In the genomic region with DNA sequence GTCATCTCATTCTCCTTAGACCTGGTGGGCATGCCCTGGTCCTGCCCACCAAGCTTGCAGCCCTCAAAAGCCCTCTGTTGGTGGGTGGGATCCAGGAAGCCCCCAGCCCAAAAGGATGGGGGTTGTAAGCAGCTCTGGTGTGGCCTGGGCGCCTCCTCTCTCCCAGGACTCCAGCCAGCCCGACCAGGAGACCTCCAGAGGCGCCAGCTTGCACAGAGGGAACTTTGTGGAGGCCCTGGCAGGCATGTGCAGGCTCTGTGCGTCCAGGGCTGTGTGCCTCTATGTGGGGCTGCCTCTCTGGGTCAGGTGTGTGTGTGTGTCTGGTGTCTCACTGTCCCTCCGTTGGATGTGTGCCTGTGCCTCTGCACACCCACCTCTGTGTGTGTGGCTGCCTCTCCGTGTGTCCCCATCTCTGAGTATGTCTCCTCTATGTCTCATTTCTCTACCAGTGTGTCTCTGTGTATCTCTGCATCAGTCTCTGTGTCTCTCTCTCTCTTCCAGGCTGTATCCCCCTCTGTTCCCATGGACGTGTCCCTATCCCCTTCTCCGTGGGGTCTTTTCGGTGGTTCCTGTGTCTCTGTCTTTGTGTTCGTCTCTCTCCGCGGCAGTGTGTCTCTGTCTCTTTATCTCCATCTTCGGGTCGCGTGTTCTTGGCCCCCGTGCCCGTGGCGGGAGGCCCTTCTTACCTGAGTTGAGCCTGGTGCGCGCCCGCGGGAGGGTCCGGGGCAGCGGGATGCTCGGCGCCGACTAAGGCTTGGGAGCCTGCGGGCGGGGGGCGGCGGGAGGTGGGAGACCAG, we compare ENCODE assay signal across 8 cellular contexts. TPM values are rescaled to one million over a fixed set of nuclear protein-coding genes. Genes with fewer than 3 reads are reported as not detected.
A peak's percentile ranks its signal among the peaks of the same experiment; 100 is the strongest.
DNase-seq lines count a peak whose midpoint lies in the region; ATAC-seq and TF ChIP-seq lines count a peak whose summit lies in the region.

No MANE protein-coding gene starts in this region.

- H3K27me3 Mint-ChIP-seq in activated CD4-positive, alpha-beta T cell treated with anti-CD3 and anti-CD28 coated beads for 36 hours: peaks cover 10% of the 10 kb centered on the region
- H3K27me3 Mint-ChIP-seq in activated CD4-positive, alpha-beta memory T cell treated with anti-CD3 and anti-CD28 coated beads, Interleukin-2, amount 10 ng/mL, durations not matched to agents 7 days and 5 days: peaks cover 32% of the 10 kb centered on the region

- no peaks in the 10 kb centered on the region for H3K36me3 ChIP-seq in smooth muscle cell (ENCODE audit: low read depth)

- H2AFZ ChIP-seq in smooth muscle cell (ENCODE audit: low read depth): peak overlapping the region; percentile 79

- H3K27ac ChIP-seq in smooth muscle cell (ENCODE audit: low read depth): no peak overlapping the region

- H3K4me2 ChIP-seq in smooth muscle cell: peak overlapping the region; percentile 89

- H3K4me1 Mint-ChIP-seq in activated CD4-positive, alpha-beta T cell treated with anti-CD3 and anti-CD28 coated beads for 36 hours: peaks cover 24% of the 10 kb centered on the region
- peaks cover 18% of the 10 kb centered on the region for H3K4me1 Mint-ChIP-seq in activated CD4-positive, alpha-beta memory T cell treated with anti-CD3 and anti-CD28 coated beads, Interleukin-2, amount 10 ng/mL, durations not matched to agents 7 days and 5 days

- H3K9me3 Mint-ChIP-seq in activated CD4-positive, alpha-beta T cell treated with anti-CD3 and anti-CD28 coated beads for 36 hours (ENCODE audit: low read depth): no peaks in the 10 kb centered on the region
- no peaks in the 10 kb centered on the region for H3K9me3 Mint-ChIP-seq in activated CD4-positive, alpha-beta memory T cell treated with anti-CD3 and anti-CD28 coated beads, Interleukin-2, amount 10 ng/mL, durations not matched to agents 7 days and 5 days

- no peak for TF ChIP-seq CTCF in smooth muscle cell (IDR thresholded peaks at IDR 0.05; ENCODE audit: borderline replicate concordance, insufficient read depth, poor library complexity, severe bottlenecking)

- no peak for ATAC-seq in activated CD4-positive, alpha-beta T cell treated with anti-CD3 and anti-CD28 coated beads for 36 hours
- no peak for ATAC-seq in HG02852 (IDR thresholded peaks at IDR 0.05; ENCODE audit: unreplicated experiment)

- no peaks in the 10 kb centered on the region for H3K36me3 Mint-ChIP-seq in activated CD4-positive, alpha-beta T cell treated with anti-CD3 and anti-CD28 coated beads for 36 hours (ENCODE audit: low read depth)
- H3K36me3 Mint-ChIP-seq in activated CD4-positive, alpha-beta memory T cell treated with anti-CD3 and anti-CD28 coated beads, Interleukin-2, amount 10 ng/mL, durations not matched to agents 7 days and 5 days (ENCODE audit: low read depth): no peaks in the 10 kb centered on the region

- DNase-seq in activated CD4-positive, alpha-beta T cell treated with anti-CD3 and anti-CD28 coated beads for 36 hours: no peak
- no peak for DNase-seq in activated CD4-positive, alpha-beta T cell treated with anti-CD3 and anti-CD28 coated beads, Interleukin-2, amount 50 U/mL, for 4 hours
- DNase-seq in activated CD4-positive, alpha-beta memory T cell treated with anti-CD3 and anti-CD28 coated beads, Interleukin-2, amount 10 ng/mL, durations not matched to agents 7 days and 5 days: no peak
- DNase-seq in smooth muscle cell (lab: John Stamatoyannopoulos, UW; ENCODE audit: unreplicated experiment) (no peak), inferior parietal cortex (ENCODE audit: extremely low spot score) (no peak), NCI-H524 (lab: John Stamatoyannopoulos, UW) (no peak)

- no peaks in the 10 kb centered on the region for H3K4me1 ChIP-seq in smooth muscle cell (ENCODE audit: low read depth)

- H3K27me3 ChIP-seq in smooth muscle cell (ENCODE audit: low read depth): peaks cover 13% of the 10 kb centered on the region

- H3F3A ChIP-seq in smooth muscle cell (ENCODE audit: low read depth): no peaks in the 10 kb centered on the region

- H3K4me3 Mint-ChIP-seq in activated CD4-positive, alpha-beta T cell treated with anti-CD3 and anti-CD28 coated beads for 36 hours: peak overlapping the region; percentile 54
- H3K4me3 Mint-ChIP-seq in activated CD4-positive, alpha-beta memory T cell treated with anti-CD3 and anti-CD28 coated beads, Interleukin-2, amount 10 ng/mL, durations not matched to agents 7 days and 5 days: peak overlapping the region; percentile 65

- CTCF ChIA-PET in activated CD4-positive, alpha-beta T cell treated with anti-CD3 and anti-CD28 coated beads for 36 hours (lab: Charles Lee): interaction anchor here (0.6 to 1.3 kb wide), 4 partner anchors 96 to 180 kb away, joined by 3 to 4 read pairs (median 3); no protein-coding TSS in a partner anchor
- CTCF ChIA-PET in activated CD4-positive, alpha-beta memory T cell treated with anti-CD3 and anti-CD28 coated beads, Interleukin-2, amount 10 ng/mL, durations not matched to agents 7 days and 5 days (lab: Charles Lee): interaction anchor here (1.0 to 1.2 kb wide), 2 partner anchors 21 to 69 kb away, joined by 3 to 4 read pairs; no protein-coding TSS in a partner anchor

- no peaks in the 10 kb centered on the region for H3K79me2 ChIP-seq in smooth muscle cell (ENCODE audit: low read depth)

- no peaks in the 10 kb centered on the region for H4K20me1 ChIP-seq in smooth muscle cell (ENCODE audit: low read depth)

- WGBS in smooth muscle cell (ENCODE audit: low lambda C conversion rate): 25% methylated on average over 24 of the region's 31 CpGs

- H3K9me3 ChIP-seq in smooth muscle cell (replicated peaks; ENCODE audit: low read depth): no peaks in the 10 kb centered on the region

- H3K9ac ChIP-seq in smooth muscle cell (ENCODE audit: low read depth): no peak overlapping the region

- intact Hi-C loops in activated CD4-positive, alpha-beta T cell treated with anti-CD3 and anti-CD28 coated beads for 36 hours (cut with DNase I, micrococcal nuclease): loop anchor here (2.0 to 5.0 kb wide), 3 partner anchors 63 to 1965 kb away; partner anchors contain the start of genes DNAI1 (in 1 of the 2) and FAM219A (in 1 of the 2)

- peak overlapping the region; percentile 53 for H3K4me3 ChIP-seq in iPS-11a (ENCODE audit: low read depth, low read length)
- peak overlapping the region; percentile 54 for H3K4me3 ChIP-seq in smooth muscle cell

- H3K27ac Mint-ChIP-seq in activated CD4-positive, alpha-beta T cell treated with anti-CD3 and anti-CD28 coated beads for 36 hours: no peak overlapping the region
- peak overlapping the region; percentile 40 for H3K27ac Mint-ChIP-seq in activated CD4-positive, alpha-beta memory T cell treated with anti-CD3 and anti-CD28 coated beads, Interleukin-2, amount 10 ng/mL, durations not matched to agents 7 days and 5 days

- POLR2A ChIA-PET in activated CD4-positive, alpha-beta T cell treated with anti-CD3 and anti-CD28 coated beads for 36 hours (lab: Charles Lee): no interaction called here
- POLR2A ChIA-PET in activated CD4-positive, alpha-beta memory T cell treated with anti-CD3 and anti-CD28 coated beads, Interleukin-2, amount 10 ng/mL, durations not matched to agents 7 days and 5 days (lab: Charles Lee): interaction anchor here (0.7 kb wide), 1 partner anchor 10 kb away, joined by 4 read pairs; no protein-coding TSS in a partner anchor

RNA-seq across cellular contexts. Expression of gene ENHO, which starts 0.5 kb away (rescaled TPM):
- not detected for total RNA-seq in activated CD4-positive, alpha-beta T cell treated with anti-CD3 and anti-CD28 coated beads for 36 hours
- total RNA-seq in activated CD4-positive, alpha-beta memory T cell treated with anti-CD3 and anti-CD28 coated beads, Interleukin-2, amount 10 ng/mL, durations not matched to agents 7 days and 5 days: not detected
- total RNA-seq in smooth muscle cell: not detected in 2 replicates
- polyA plus RNA-seq in smooth muscle cell: 0.97 and 1.7 TPM in 2 replicates
